In the genomic region with DNA sequence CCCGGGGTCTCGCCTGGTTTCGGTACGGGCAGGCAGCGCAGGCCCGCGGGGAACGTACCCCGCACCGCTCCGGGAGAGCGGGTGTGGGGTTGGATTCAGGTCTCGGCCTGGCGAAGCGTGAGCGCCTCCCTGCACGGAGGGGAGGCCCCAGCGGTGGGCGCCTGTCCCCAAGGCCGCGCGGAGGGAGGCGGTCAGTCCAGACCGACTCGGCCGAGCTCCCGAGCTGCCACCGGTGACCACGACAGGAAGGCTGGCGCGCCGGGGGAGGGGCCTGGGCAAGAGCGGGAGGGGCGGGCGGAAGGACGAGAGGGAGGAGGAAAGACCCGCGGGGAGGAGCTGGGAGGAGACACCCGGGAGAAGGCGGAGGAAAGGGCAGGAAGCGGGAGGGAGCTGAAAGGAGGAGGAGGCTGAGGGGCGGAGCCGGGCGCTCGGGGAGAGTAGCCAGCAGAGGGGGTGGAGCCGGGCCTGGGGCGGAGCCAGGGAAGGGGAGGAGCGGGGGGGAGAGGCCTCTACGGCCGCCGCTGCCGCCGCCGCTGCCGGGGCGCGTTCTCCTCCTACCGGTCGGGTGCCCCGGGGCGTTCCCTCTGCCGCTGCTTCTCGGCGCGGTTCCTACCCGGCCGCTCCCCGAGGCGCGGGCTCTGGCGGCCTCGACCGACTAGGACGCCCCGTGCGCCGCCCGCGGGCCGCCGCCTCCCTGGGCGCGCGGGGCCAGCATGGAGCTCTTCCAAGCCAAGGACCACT, we compare ENCODE assay signal across 8 cellular contexts. TPM values are rescaled to one million over a fixed set of nuclear protein-coding genes. Genes with fewer than 3 reads are reported as not detected.
A peak's percentile ranks its signal among the peaks of the same experiment; 100 is the strongest.
DNase-seq lines count a peak whose midpoint lies in the region; ATAC-seq, FAIRE-seq and TF ChIP-seq lines count a peak whose summit lies in the region.

TSS of gene INPP5F (plus strand) at position 501 of the 741 bp plus-strand sequence. CDS start at position 714, 213 bp downstream.

- POLR2A ChIA-PET in A673 (lab: Charles Lee; ENCODE audit: low non-redundant PET) = interaction anchor here (0.6 to 1.0 kb wide), 3 partner anchors 12 to 72 kb away, joined by 3 read pairs; no protein-coding TSS in a partner anchor

- TF ChIP-seq CTCF in A673 (conservative IDR thresholded peaks at IDR 0.05; ENCODE audit: low read depth, low read length) (no peak), VCaP (conservative IDR thresholded peaks at IDR 0.05) (no peak), breast epithelium (IDR thresholded peaks at IDR 0.05) (no peak)

- H3K9me3 ChIP-seq in A673 (ENCODE audit: low read depth, low read length, poor library complexity, severe bottlenecking) (no peaks in the 10 kb centered on the region), breast epithelium (no peaks in the 10 kb centered on the region), iPS-20b (ENCODE audit: insufficient read depth, low read depth, low read length) (peaks cover 2% of the 10 kb centered on the region), small intestine (ENCODE audit: control insufficient read depth, low read depth) (no peaks in the 10 kb centered on the region)

- H3K4me3 ChIP-seq in A673 (ENCODE audit: low read depth, low read length, poor library complexity, severe bottlenecking) (peak within 1 kb of the TSS; percentile 97), breast epithelium (peak within 1 kb of the TSS; percentile 75 to 100 (median 94)), iPS-20b (ENCODE audit: low read length) (peak within 1 kb of the TSS; percentile 87), small intestine (ENCODE audit: low read depth in 1 of 2, low read length in 2 of 2) (peak within 1 kb of the TSS; percentile 87 to 94)

- H3K27me3 ChIP-seq in A673 (replicated peaks; ENCODE audit: insufficient read depth, low read depth, low read length, poor library complexity) = no peaks in the 10 kb centered on the region
- H3K27me3 ChIP-seq in breast epithelium = no peaks in the 10 kb centered on the region
- H3K27me3 ChIP-seq in iPS-20b (ENCODE audit: insufficient read depth, low read length) = no peaks in the 10 kb centered on the region
- no peaks in the 10 kb centered on the region for H3K27me3 ChIP-seq in small intestine (ENCODE audit: control insufficient read depth in 2 of 2, insufficient read depth in 2 of 2, low read length in 2 of 2)

- peak within 1 kb of the TSS; percentile 86; the same call in 1 of the 2 replicates for H3K9ac ChIP-seq in iPS-20b (ENCODE audit: low read depth, low read length)

- peak; percentile 83 for ATAC-seq in GM18867 (IDR thresholded peaks at IDR 0.05; ENCODE audit: unreplicated experiment)
- ATAC-seq in HG03108 (IDR thresholded peaks at IDR 0.05; ENCODE audit: unreplicated experiment) = peak; percentile 82

- CTCF ChIA-PET in A673 (lab: Charles Lee) = interaction anchor here (0.6 to 2.4 kb wide), 4 partner anchors 9 to 181 kb away, joined by 3 to 13 read pairs (median 4); no protein-coding TSS in a partner anchor

- WGBS in small intestine, 3 donors = 0 to 1% (median 0%) methylated on average over 57 to 84 of the region's 84 CpGs

- TF ChIP-seq POLR2A in breast epithelium (IDR thresholded peaks at IDR 0.05) = peak; percentile 69

- intact Hi-C loops in A673 (cut with micrococcal nuclease; ENCODE audit: unreplicated experiment) (no loop called here), breast epithelium (cut with DNase I; ENCODE audit: low total_unique reads) (no loop called here)

- H3K36me3 ChIP-seq in A673 (ENCODE audit: insufficient read depth, low read length, poor library complexity, severe bottlenecking) (no peaks in the 10 kb centered on the region), breast epithelium (no peaks in the 10 kb centered on the region), iPS-20b (ENCODE audit: insufficient read depth, low read depth, low read length) (no peaks in the 10 kb centered on the region), small intestine (ENCODE audit: control insufficient read depth in 2 of 2, insufficient read depth in 2 of 2, low read length in 2 of 2) (no peaks in the 10 kb centered on the region)

- DNase-seq in A673 (ENCODE audit: low spot score) (peak; percentile 99), NCI-H2171 treated with DMSO at 0.1 percent for 48 hours (lab: John Stamatoyannopoulos, UW) (peak; percentile 93), breast epithelium (ENCODE audit: low spot score in 2 of 2) (peak; percentile 98 to 99), small intestine (peak; percentile 99)

- H3K4me1 ChIP-seq in A673 (ENCODE audit: insufficient read depth, low read length, poor library complexity, severe bottlenecking) (peaks cover 17% of the 10 kb centered on the region), breast epithelium (no peaks in the 10 kb centered on the region), iPS-20b (ENCODE audit: insufficient read depth, low read length) (peaks cover 5% of the 10 kb centered on the region), small intestine (ENCODE audit: control insufficient read depth in 2 of 2, insufficient read depth in 1 of 2, low read depth in 1 of 2, low read length in 1 of 2) (peaks cover 2 to 7% of the 10 kb centered on the region in 2 donors)

- BruUV-seq in A673 (replicated peaks; lab: Mats Ljungman, UMichigan) = no TSS peak

- H3K27ac ChIP-seq in A673 (ENCODE audit: low read depth, low read length, poor library complexity, severe bottlenecking) (peak within 1 kb of the TSS; percentile 87), VCaP (peak within 1 kb of the TSS; percentile 80), breast epithelium (peak within 1 kb of the TSS; percentile 90 to 93), iPS-20b (ENCODE audit: low read length) (peak within 1 kb of the TSS; percentile 54), small intestine (ENCODE audit: low read depth in 1 of 2, low read length in 1 of 2) (peak within 1 kb of the TSS; percentile 88 to 97)

- no peak for FAIRE-seq in small intestine (lab: Jason Lieb, UNC)

RNA-seq across cellular contexts. Expression of gene INPP5F, which starts in this region (rescaled TPM):
- total RNA-seq in A673 (2021) = 20.0 and 22.0 TPM in 2 replicates
- total RNA-seq in breast epithelium = 10 to 100 TPM; 13.1 to 15.1 (median 14.6) TPM
- 1 to 10 TPM; 3.5 to 6.2 (median 4.2) TPM for polyA plus RNA-seq in small intestine

Comparison
In these comparisons a context has a peak if more than half of its experiments do, and no peak if none do; other contexts are left out.
1. Peak in every context shown above with its lines: DNase-seq, ATAC-seq, H3K4me3 ChIP-seq and H3K27ac ChIP-seq.